Comparison of ENCODE assay signal across 1 cellular context in the genomic region with DNA sequence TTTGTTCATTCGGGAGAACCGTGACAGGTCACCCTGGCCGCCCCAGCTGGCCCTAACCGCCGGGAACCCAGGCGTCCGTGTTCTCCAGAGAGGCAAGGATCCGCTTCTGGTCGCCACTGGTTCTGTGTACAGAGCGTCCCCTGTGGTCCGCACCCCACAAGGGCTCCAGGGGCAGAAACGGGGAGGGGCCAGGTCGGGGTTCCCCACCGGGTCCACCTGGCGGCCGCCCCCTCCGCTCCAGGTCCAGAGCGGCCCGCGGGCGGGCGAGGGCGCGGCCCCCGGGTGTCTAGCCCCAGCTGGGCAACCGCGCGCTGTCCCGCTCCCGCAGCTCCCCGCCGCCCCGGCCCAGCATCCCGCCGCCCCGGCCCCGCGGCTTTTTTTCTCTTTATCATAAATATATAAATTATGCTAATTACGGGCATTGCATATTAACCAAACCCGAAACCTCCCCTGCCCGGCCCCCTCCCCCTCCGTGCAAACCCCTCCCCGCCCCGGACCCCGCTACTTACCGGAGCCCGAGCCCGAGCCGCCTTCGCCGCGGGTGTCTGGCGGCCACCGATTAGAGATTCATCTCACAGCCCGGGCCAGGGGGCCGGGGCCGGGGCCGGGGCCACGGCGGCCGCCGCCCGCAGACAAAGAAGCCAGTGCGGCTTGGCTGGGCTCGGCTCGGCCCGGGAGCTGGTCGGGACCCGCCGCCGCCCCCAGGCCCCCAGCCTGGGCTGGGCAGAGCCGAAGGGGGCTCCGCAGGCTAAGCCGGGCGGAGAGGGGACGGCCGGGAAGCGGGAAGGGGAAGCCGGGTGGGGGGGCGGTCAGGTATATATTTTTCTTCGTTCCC.
TF ChIP-seq lines count a peak whose summit lies in the region.

No MANE protein-coding gene starts in this region.

TF ChIP-seq in K562, 482 proteins besides CTCF, POLR2A, EP300 and RAD21 (continued from another document and continues in another):
- 0 out of 2 replicates have a peak, but pooled peaks have one; percentile 2 for TF ChIP-seq GABPB1 (CRISPR knock-in tag; IDR thresholded peaks at IDR 0.05)
- TF ChIP-seq MBD2 (IDR thresholded peaks at IDR 0.05; ENCODE audit: borderline replicate concordance, low read depth): no peak
- no peak for TF ChIP-seq IRF2 (CRISPR knock-in tag; IDR thresholded peaks at IDR 0.05)
- no peak for TF ChIP-seq ZNF449 (CRISPR knock-in tag; IDR thresholded peaks at IDR 0.05)
- no peak for TF ChIP-seq TBP (optimal IDR thresholded peaks at IDR 0.05; ENCODE audit: low read depth, low read length)
- no peak for TF ChIP-seq ETV6 (IDR thresholded peaks at IDR 0.05; ENCODE audit: borderline replicate concordance in 1 of 2, low read depth in 2 of 2, low read length in 1 of 2)
- TF ChIP-seq ETV6 (CRISPR knock-in tag; IDR thresholded peaks at IDR 0.05; ENCODE audit: borderline replicate concordance): no peak
- peak; percentile 69 for TF ChIP-seq CCNT2 (IDR thresholded peaks at IDR 0.05; ENCODE audit: borderline replicate concordance, extremely low read depth, insufficient read length, low read depth, low read length)
- peak; percentile 46 for TF ChIP-seq PCBP1 (IDR thresholded peaks at IDR 0.05; ENCODE audit: low read depth, low read length, poor library complexity, severe bottlenecking)
- TF ChIP-seq, protein P1, sequence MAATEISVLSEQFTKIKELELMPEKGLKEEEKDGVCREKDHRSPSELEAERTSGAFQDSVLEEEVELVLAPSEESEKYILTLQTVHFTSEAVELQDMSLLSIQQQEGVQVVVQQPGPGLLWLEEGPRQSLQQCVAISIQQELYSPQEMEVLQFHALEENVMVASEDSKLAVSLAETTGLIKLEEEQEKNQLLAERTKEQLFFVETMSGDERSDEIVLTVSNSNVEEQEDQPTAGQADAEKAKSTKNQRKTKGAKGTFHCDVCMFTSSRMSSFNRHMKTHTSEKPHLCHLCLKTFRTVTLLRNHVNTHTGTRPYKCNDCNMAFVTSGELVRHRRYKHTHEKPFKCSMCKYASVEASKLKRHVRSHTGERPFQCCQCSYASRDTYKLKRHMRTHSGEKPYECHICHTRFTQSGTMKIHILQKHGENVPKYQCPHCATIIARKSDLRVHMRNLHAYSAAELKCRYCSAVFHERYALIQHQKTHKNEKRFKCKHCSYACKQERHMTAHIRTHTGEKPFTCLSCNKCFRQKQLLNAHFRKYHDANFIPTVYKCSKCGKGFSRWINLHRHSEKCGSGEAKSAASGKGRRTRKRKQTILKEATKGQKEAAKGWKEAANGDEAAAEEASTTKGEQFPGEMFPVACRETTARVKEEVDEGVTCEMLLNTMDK (IDR thresholded peaks at IDR 0.05; ENCODE audit: borderline replicate concordance, insufficient read depth, low read depth, low read length, poor library complexity, severe bottlenecking): peak; percentile 20
- TF ChIP-seq ZNF445 (CRISPR knock-in tag; IDR thresholded peaks at IDR 0.05; ENCODE audit: low read depth): no peak
- TF ChIP-seq RBFOX2 (IDR thresholded peaks at IDR 0.05; ENCODE audit: low read depth, low read length): peak; percentile 63
- peak; percentile 66; the same call in 1 of the 2 replicates for TF ChIP-seq TFAP4 (CRISPR knock-in tag; IDR thresholded peaks at IDR 0.05; ENCODE audit: borderline replicate concordance)
- TF ChIP-seq ZNF766 (CRISPR knock-in tag; conservative IDR thresholded peaks at IDR 0.05): no peak
- TF ChIP-seq TCF3 (CRISPR knock-in tag; IDR thresholded peaks at IDR 0.05): 0 out of 2 replicates have a peak, but pooled peaks have one; percentile 12
- 0 out of 2 replicates have a peak, but pooled peaks have one; percentile 16 for TF ChIP-seq ZNF740 (CRISPR knock-in tag; IDR thresholded peaks at IDR 0.05)
- TF ChIP-seq ZNF740 (tag; IDR thresholded peaks at IDR 0.05): peak in 1 of 2 experiments; percentile 94; a peak in 1 of 4 replicates
- peak; percentile 82 for TF ChIP-seq GATAD2A (IDR thresholded peaks at IDR 0.05)
- TF ChIP-seq RB1 (IDR thresholded peaks at IDR 0.05; ENCODE audit: low read depth): peak; percentile 76
- TF ChIP-seq ETS2 (tag; IDR thresholded peaks at IDR 0.05; ENCODE audit: borderline replicate concordance, poor library complexity, severe bottlenecking): no peak
- TF ChIP-seq, protein P2, sequence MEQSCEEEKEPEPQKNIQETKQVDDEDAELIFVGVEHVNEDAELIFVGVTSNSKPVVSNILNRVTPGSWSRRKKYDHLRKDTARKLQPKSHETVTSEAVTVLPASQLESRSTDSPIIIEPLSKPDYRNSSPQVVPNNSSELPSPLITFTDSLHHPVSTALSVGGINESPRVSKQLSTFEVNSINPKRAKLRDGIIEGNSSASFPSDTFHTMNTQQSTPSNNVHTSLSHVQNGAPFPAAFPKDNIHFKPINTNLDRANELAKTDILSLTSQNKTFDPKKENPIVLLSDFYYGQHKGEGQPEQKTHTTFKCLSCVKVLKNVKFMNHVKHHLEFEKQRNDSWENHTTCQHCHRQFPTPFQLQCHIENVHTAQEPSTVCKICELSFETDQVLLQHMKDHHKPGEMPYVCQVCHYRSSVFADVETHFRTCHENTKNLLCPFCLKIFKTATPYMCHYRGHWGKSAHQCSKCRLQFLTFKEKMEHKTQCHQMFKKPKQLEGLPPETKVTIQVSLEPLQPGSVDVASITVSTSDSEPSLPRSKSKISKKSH (CRISPR knock-in tag; IDR thresholded peaks at IDR 0.05): no peak
- 0 out of 2 replicates have a peak, but pooled peaks have one; percentile 44 for TF ChIP-seq ETS1 (conservative IDR thresholded peaks at IDR 0.05; ENCODE audit: control insufficient read depth, low read depth, low read length)
- peak; percentile 29; the same call in 1 of the 2 replicates for TF ChIP-seq CXXC5 (CRISPR knock-in tag; IDR thresholded peaks at IDR 0.05)
- TF ChIP-seq ZSCAN29 (IDR thresholded peaks at IDR 0.05): peak; percentile 16; the same call in 1 of the 2 replicates
- peak; percentile 26; the same call in 1 of the 2 replicates for TF ChIP-seq MTA2 (IDR thresholded peaks at IDR 0.05; ENCODE audit: low read depth)
- peak; percentile 28 for TF ChIP-seq HMGN3 (IDR thresholded peaks at IDR 0.05; ENCODE audit: borderline replicate concordance, extremely low read depth, insufficient read length, low read depth, low read length)
- no peak for TF ChIP-seq RFX7 (CRISPR knock-in tag; IDR thresholded peaks at IDR 0.05)
- TF ChIP-seq ZNF584 (CRISPR knock-in tag; IDR thresholded peaks at IDR 0.05; ENCODE audit: low read depth): peak; percentile 29; the same call in 1 of the 2 replicates
- no peak for TF ChIP-seq NUFIP1 (IDR thresholded peaks at IDR 0.05; ENCODE audit: partially characterized antibody)
- no peak for TF ChIP-seq ZBTB40 (IDR thresholded peaks at IDR 0.05)
- TF ChIP-seq ZBTB40 (CRISPR knock-in tag; IDR thresholded peaks at IDR 0.05): no peak
- no peak for TF ChIP-seq POLR3G (IDR thresholded peaks at IDR 0.05; ENCODE audit: extremely low read depth, insufficient read length, insufficient replicate concordance)
- TF ChIP-seq NONO (IDR thresholded peaks at IDR 0.05; ENCODE audit: low read depth in 2 of 2, low read length in 1 of 2): 0 out of 4 replicates have a peak, but pooled peaks of 1 of the 2 experiments have one; percentile 42
- TF ChIP-seq KAT8 (IDR thresholded peaks at IDR 0.05; ENCODE audit: low read depth): no peak
- no peak for TF ChIP-seq TBL1XR1 (IDR thresholded peaks at IDR 0.05; ENCODE audit: low read length in 2 of 2)
- TF ChIP-seq ADNP (tag; IDR thresholded peaks at IDR 0.05): peak; percentile 73; the same call in 1 of the 2 replicates
- TF ChIP-seq RBBP5 (IDR thresholded peaks at IDR 0.05; ENCODE audit: borderline replicate concordance, insufficient read depth, low read length, poor library complexity, severe bottlenecking): peak; percentile 46
- no peak for TF ChIP-seq ZNF263 (CRISPR knock-in tag; IDR thresholded peaks at IDR 0.05; ENCODE audit: borderline replicate concordance)
- TF ChIP-seq, protein P3, sequence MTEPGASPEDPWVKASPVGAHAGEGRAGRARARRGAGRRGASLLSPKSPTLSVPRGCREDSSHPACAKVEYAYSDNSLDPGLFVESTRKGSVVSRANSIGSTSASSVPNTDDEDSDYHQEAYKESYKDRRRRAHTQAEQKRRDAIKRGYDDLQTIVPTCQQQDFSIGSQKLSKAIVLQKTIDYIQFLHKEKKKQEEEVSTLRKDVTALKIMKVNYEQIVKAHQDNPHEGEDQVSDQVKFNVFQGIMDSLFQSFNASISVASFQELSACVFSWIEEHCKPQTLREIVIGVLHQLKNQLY (CRISPR knock-in tag; conservative IDR thresholded peaks at IDR 0.05): no peak
- TF ChIP-seq GATAD2B (IDR thresholded peaks at IDR 0.05; ENCODE audit: borderline replicate concordance): peak; percentile 79
